In the genomic region with DNA sequence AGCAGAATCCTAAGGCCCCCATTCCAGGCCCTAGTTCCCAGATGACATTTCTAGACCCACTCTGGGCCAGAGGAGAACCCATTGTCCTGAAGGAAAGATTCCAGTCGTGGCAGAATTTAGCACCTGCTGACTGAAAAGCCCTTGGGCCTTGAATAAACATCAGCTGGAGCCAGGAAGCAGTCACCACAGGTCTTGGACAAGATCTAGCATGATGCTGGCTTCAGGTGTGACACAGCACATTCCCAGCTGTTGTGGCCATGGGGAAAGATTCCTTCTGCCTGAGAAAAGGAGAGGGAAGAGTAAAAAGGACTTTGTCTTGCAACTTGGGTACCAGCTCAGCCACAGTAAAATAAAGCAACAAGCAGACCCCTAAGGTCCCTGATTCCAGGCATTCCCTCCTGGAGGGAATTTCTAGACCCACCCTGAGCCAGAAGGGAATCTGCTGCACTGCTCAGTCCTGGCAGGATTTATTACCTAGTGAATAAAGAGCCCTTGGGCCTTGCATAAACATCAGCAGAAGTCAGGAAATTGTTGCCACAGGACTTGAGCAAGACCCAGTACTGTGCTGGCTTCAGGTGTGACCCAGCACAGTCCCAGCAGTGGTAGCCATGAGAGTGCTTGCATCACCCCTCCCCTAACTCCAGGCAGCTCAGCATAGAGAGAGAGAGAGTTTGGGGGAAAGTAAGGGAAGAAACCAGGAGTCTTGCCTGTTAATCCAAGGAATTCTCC, we compare ENCODE assay signal across 16 cellular contexts. TPM values are rescaled to one million over a fixed set of nuclear protein-coding genes. Genes with fewer than 3 reads are reported as not detected.
DNase-seq lines count a peak whose midpoint lies in the region; ATAC-seq, FAIRE-seq and TF ChIP-seq lines count a peak whose summit lies in the region.
"Had no signal": no experiment of that assay in that cellular context is flagged by ENCODE, and none has a peak within 500 bp of the region (broad histone marks: within the 10 kb centered on the region; RNA-seq: fewer than 3 reads in every experiment).

No MANE protein-coding gene starts in this region.

- FAIRE-seq in bronchial epithelial cell (lab: Jason Lieb, UNC) = peak; percentile 76
- FAIRE-seq: urothelium cell line had no signal

- H3K79me2 ChIP-seq in neural progenitor cell (ENCODE audit: low read depth) = no peaks in the 10 kb centered on the region

- H3K27ac ChIP-seq in neural progenitor cell = no peak overlapping the region
- no peak overlapping the region for H3K27ac ChIP-seq in caudate nucleus (ENCODE audit: low read depth, low read length)

- H3K36me3 ChIP-seq in bronchial epithelial cell (ENCODE audit: control insufficient read depth, insufficient read depth, low read length) (no peaks in the 10 kb centered on the region), neural progenitor cell (no peaks in the 10 kb centered on the region)
- H3K36me3 ChIP-seq: BE2C, gastrocnemius medialis had no signal

- H3K9me3 Mint-ChIP-seq in neural progenitor cell = peaks cover 15% of the 10 kb centered on the region

- no peak overlapping the region for H3K4me2 ChIP-seq in neural progenitor cell

- H3K4me1 Mint-ChIP-seq in neural progenitor cell = no peaks in the 10 kb centered on the region

- H3K27me3 Mint-ChIP-seq in neural progenitor cell (ENCODE audit: insufficient read depth, low read depth) = no peaks in the 10 kb centered on the region

- peaks cover 2% of the 10 kb centered on the region for H3K36me3 Mint-ChIP-seq in neural progenitor cell

- no peaks in the 10 kb centered on the region for H3F3A ChIP-seq in neural progenitor cell (ENCODE audit: low read depth)

- no peaks in the 10 kb centered on the region for H4K20me1 ChIP-seq in neural progenitor cell (ENCODE audit: low read depth)

- ATAC-seq in GM19328 (IDR thresholded peaks at IDR 0.05; ENCODE audit: unreplicated experiment) = no peak

- H3K9me3 ChIP-seq in neural progenitor cell (ENCODE audit: low read depth) = no peaks in the 10 kb centered on the region
- H3K9me3 ChIP-seq: BE2C had no signal

- DNase-seq in DMS53 treated with DMSO at 0.1 percent for 48 hours (lab: John Stamatoyannopoulos, UW; ENCODE audit: unreplicated experiment) (peak; percentile 39), NCI-H2029 (lab: John Stamatoyannopoulos, UW) (peak; percentile 66), bronchial epithelial cell (ENCODE audit: low read depth) (peak; percentile 97), neural progenitor cell (ENCODE audit: low spot score) (no peak), G401 (ENCODE audit: low spot score) (no peak), NCI-H1048 (lab: John Stamatoyannopoulos, UW) (no peak), caudate nucleus (lab: John Stamatoyannopoulos, UW) (no peak)
- DNase-seq: activated naive CD4-positive, alpha-beta T cell treated with Interleukin-2 at 50 U/mL for 16 hours; BE2C; effector memory CD4-positive, alpha-beta T cell; KBM-7; NCI-H1930; posterior cingulate gyrus had no signal

- H3K27me3 ChIP-seq in bronchial epithelial cell (ENCODE audit: control insufficient read depth, insufficient read depth, low read length) (no peaks in the 10 kb centered on the region), neural progenitor cell (no peaks in the 10 kb centered on the region)
- H3K27me3 ChIP-seq: BE2C, gastrocnemius medialis had no signal

- no peak overlapping the region for H3K9ac ChIP-seq in neural progenitor cell

- H3K4me1 ChIP-seq in neural progenitor cell = peaks cover 12% of the 10 kb centered on the region
- H3K4me1 ChIP-seq: BE2C had no signal

- in situ Hi-C loops in G401 (cut with HindIII; ENCODE audit: low sequenced_read_pairs) = no loop called here

- no peak overlapping the region for H3K4me3 Mint-ChIP-seq in neural progenitor cell

- H3K4me3 ChIP-seq in bronchial epithelial cell (ENCODE audit: low read depth, low read length) (no peak overlapping the region), neural progenitor cell (no peak overlapping the region)
- H3K4me3 ChIP-seq: gastrocnemius medialis had no signal

- peak overlapping the region; percentile 12 for H2AFZ ChIP-seq in neural progenitor cell (replicated peaks)

- TF ChIP-seq CTCF in bronchial epithelial cell (IDR thresholded peaks at IDR 0.05; ENCODE audit: insufficient read depth, low read length, severe bottlenecking) = no peak
- TF ChIP-seq CTCF in neural progenitor cell (IDR thresholded peaks at IDR 0.05) = no peak

- H3K27ac Mint-ChIP-seq in neural progenitor cell = no peak overlapping the region

RNA-seq across cellular contexts. Expression of gene PAMR1, which starts 42.5 kb away (rescaled TPM):
- total RNA-seq in bronchial epithelial cell = 3.1 and 5.3 TPM in 2 replicates
- total RNA-seq in neural progenitor cell (ENCODE audit: low replicate concordance) = 209 and 285 TPM in 2 replicates
- 0.31 TPM in 1 of 2 replicates, not detected in the other for total RNA-seq in G401 (2014; rRNA removed; shearing (Covaris generic))

RNA-seq across cellular contexts. Expression of gene FJX1, which starts 50.4 kb away (rescaled TPM):
- total RNA-seq in bronchial epithelial cell (11.8 and 24.7 TPM in 2 replicates), neural progenitor cell (ENCODE audit: low replicate concordance) (53.3 and 155 TPM in 2 replicates)
- 36.5 and 42.4 TPM in 2 replicates for total RNA-seq in G401 (2014; rRNA removed; shearing (Covaris generic))

Comparison
In these comparisons a context has a peak if more than half of its experiments do, and no peak if none do; other contexts are left out.
1. DNase-seq: peak in DMS53 treated with DMSO at 0.1 percent for 48 hours (single experiment), NCI-H2029 (single experiment) and bronchial epithelial cell (single experiment); none in neural progenitor cell (single experiment), G401 (single experiment), NCI-H1048 (single experiment) and caudate nucleus (0 of 61).
2. RNA of gene PAMR1, which starts 42.5 kb away (total RNA-seq): 209 to 285 TPM in neural progenitor cell; 3.1 to 5.3 TPM in bronchial epithelial cell and 0.31 TPM in G401; every median in the first group is over 10 times any median in the second.